Comparison of ENCODE assay signal across 2 cellular contexts in the genomic region with DNA sequence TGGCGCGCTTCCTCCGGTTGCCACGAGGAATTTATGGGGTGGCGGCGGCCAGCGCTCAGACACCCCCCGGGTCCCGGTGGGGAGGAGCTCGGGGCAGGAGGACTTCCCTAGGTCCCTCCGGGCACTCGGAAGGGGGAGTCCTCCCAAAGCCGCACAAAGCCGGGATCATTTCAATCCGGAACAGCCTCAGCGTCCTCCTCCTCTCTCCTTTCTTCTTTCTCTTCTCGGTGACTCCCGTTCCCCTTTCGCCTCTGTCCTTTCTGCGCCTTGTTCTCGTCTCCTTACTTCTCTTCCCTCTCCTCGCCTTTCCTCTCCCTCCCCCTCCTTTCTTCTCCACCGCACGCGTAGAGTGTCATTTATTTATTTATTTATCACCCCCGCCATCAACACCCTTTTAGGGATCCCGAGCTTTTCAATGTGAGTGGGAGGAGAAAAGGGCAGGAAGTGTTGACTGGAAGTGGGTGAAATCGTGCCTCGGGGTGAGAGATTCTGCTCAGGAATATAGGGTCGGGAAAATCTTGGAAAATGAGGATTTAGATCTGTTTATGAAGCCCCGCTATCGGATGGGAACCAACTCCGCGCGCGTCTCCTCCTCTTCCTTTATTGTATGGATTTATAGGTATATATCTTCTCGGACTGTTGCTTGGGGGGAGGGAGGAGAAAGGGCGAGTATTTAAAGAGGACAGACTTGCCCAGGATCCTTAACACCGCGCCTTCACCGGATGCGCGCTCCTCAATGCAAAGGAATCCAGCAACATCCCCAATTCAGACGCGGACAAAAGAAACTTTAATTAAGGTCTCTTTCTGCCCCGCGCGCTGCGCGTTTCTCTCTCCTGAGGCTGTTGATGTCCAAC.
A peak's percentile ranks its signal among the peaks of the same experiment; 100 is the strongest.
TF ChIP-seq lines count a peak whose summit lies in the region.

No MANE protein-coding gene starts in this region.

TF ChIP-seq in HCT116, 20 proteins besides CTCF, POLR2A, EP300 and RAD21:
- peak; percentile 38; the same call in 1 of the 2 replicates for TF ChIP-seq EGR1 (IDR thresholded peaks at IDR 0.05; ENCODE audit: low read depth)
- no peak for TF ChIP-seq SIN3A (IDR thresholded peaks at IDR 0.05; ENCODE audit: low read depth)
- no peak for TF ChIP-seq POLR2AphosphoS5 (IDR thresholded peaks at IDR 0.05; ENCODE audit: low read depth, low read length)

TF ChIP-seq in SK-N-SH, 30 proteins besides CTCF, POLR2A, EP300 and RAD21:
- TF ChIP-seq SIN3A (IDR thresholded peaks at IDR 0.05; ENCODE audit: borderline replicate concordance, low read depth, low read length): 0 out of 2 replicates have a peak, but pooled peaks have one; percentile 4
- no peak for TF ChIP-seq PBX3 (IDR thresholded peaks at IDR 0.05)
- peak; percentile 21; the same call in 1 of the 2 replicates for TF ChIP-seq GABPA (IDR thresholded peaks at IDR 0.05; ENCODE audit: low read depth)
